Comparison of ENCODE assay signal across 8 cellular contexts in genomic region chr18:53796042-53796729, GRCh38.
DNase-seq lines count a peak whose midpoint lies in the region; ATAC-seq and TF ChIP-seq lines count a peak whose summit lies in the region.
"Had no signal": no experiment of that assay in that cellular context is flagged by ENCODE, and none has a peak within 500 bp of the region (broad histone marks: within the 10 kb centered on the region; RNA-seq: fewer than 3 reads in every experiment).

No MANE protein-coding gene starts in this region.

- no peaks in the 10 kb centered on the region for H3K27me3 ChIP-seq in psoas muscle (ENCODE audit: insufficient read depth in 3 of 3, low read length in 2 of 3)

- DNase-seq in amniotic epithelial cell (ENCODE audit: low read depth) (peak; percentile 45), psoas muscle (peak; percentile 17 to 34), NCI-H1092 (lab: John Stamatoyannopoulos, UW) (no peak), cerebellum (ENCODE audit: low spot score) (no peak)
- DNase-seq in stimulated activated CD4-positive, alpha-beta T cell treated with anti-CD3 and anti-CD28 coated beads, Interleukin-4, amount 100 ng/mL, for 1 hour: no peak

- intact Hi-C loops in psoas muscle (cut with DNase I): no loop called here

- no peaks in the 10 kb centered on the region for H3K36me3 ChIP-seq in psoas muscle (ENCODE audit: insufficient read depth in 1 of 2, low read depth in 1 of 2)

- H3K9me3 ChIP-seq in psoas muscle: no peaks in the 10 kb centered on the region

- no peak for TF ChIP-seq CTCF in psoas muscle (IDR thresholded peaks at IDR 0.05)

- ATAC-seq in GM18907 (IDR thresholded peaks at IDR 0.05; ENCODE audit: unreplicated experiment): peak; percentile 98
- peak; percentile 95 for ATAC-seq in HG03060 (IDR thresholded peaks at IDR 0.05; ENCODE audit: low read depth, unreplicated experiment)
- peak; percentile 11 to 48 (median 36) for ATAC-seq in psoas muscle

- 85 to 88% (median 87%) methylated on average over 1 of the region's 1 CpG for WGBS in psoas muscle, 3 donors

- no peak overlapping the region for H3K27ac ChIP-seq in psoas muscle
- H3K27ac ChIP-seq: PC-9 had no signal

- no peak overlapping the region for H3K4me3 ChIP-seq in psoas muscle
- H3K4me3 ChIP-seq: PC-9 had no signal

- H3K4me1 ChIP-seq in psoas muscle: no peaks in the 10 kb centered on the region

Comparison
In these comparisons a context has a peak if more than half of its experiments do, and no peak if none do; other contexts are left out.
1. ATAC-seq: peak in every context shown above with its lines; median percentile 98 in GM18907; 95 in HG03060; 36 in psoas muscle.
2. DNase-seq: peak in amniotic epithelial cell (single experiment) and psoas muscle (2 of 2); none in stimulated activated CD4-positive, alpha-beta T cell treated with anti-CD3 and anti-CD28 coated beads, Interleukin-4, amount 100 ng/mL, for 1 hour (single experiment), NCI-H1092 (single experiment) and cerebellum (single experiment).